In genomic region chr9:114697951-114698351, GRCh38 we compare ENCODE assay signal across 15 cellular contexts. TPM values are rescaled to one million over a fixed set of nuclear protein-coding genes. Genes with fewer than 3 reads are reported as not detected.
A peak's percentile ranks its signal among the peaks of the same experiment; 100 is the strongest.
DNase-seq lines count a peak whose midpoint lies in the region; ATAC-seq, FAIRE-seq and TF ChIP-seq lines count a peak whose summit lies in the region.
"Had no signal": no experiment of that assay in that cellular context is flagged by ENCODE, and none has a peak within 500 bp of the region (broad histone marks: within the 10 kb centered on the region; RNA-seq: fewer than 3 reads in every experiment).

No MANE protein-coding gene starts in this region.

- H3K27ac ChIP-seq in GM12878 (ENCODE audit: control insufficient read depth, insufficient read depth), result peak overlapping the region; percentile 14
- H3K27ac ChIP-seq in vagina, result no peak overlapping the region
- H3K27ac ChIP-seq: body of pancreas, esophagus muscularis mucosa had no signal

- no peaks in the 10 kb centered on the region for H3K36me3 ChIP-seq in GM12878 (ENCODE audit: control insufficient read depth in 2 of 2, insufficient read depth in 2 of 2, low read length in 1 of 2)
- no peaks in the 10 kb centered on the region for H3K36me3 ChIP-seq in vagina
- H3K36me3 ChIP-seq: esophagus muscularis mucosa had no signal

- RAD21 ChIA-PET in GM12878 (lab: Charles Lee; ENCODE audit: unreplicated experiment), result no interaction called here

- CTCF ChIA-PET in activated CD8-positive, alpha-beta memory T cell treated with anti-CD3 and anti-CD28 coated beads, Interleukin-2, amount 10 ng/mL, durations not matched to agents 7 days and 5 days (lab: Charles Lee), result interaction anchor here (1.0 to 7.3 kb wide), 14 partner anchors 8 to 316 kb away, joined by 3 to 55 read pairs (median 6); partner anchors contain the start of gene TEX48
- CTCF ChIA-PET in GM12878 (lab: Yijun Ruan, JAX), result interaction anchor here (1.1 to 3.6 kb wide), 3 partner anchors 16 to 37 kb away, joined by 3 to 18 read pairs (median 3); partner anchors contain the start of gene TEX48

- no peak for DNase-seq in activated CD8-positive, alpha-beta memory T cell treated with anti-CD3 and anti-CD28 coated beads, Interleukin-2, amount 10 ng/mL, durations not matched to agents 7 days and 5 days
- no peak for DNase-seq in activated CD8-positive, alpha-beta memory T cell treated with anti-CD3 and anti-CD28 coated beads, Interleukin-2, amount 50 U/mL, for 4 hours
- DNase-seq in GM12878 (ENCODE audit: low read depth, low spot score) (peak; percentile 16), MV-4-11 (lab: John Stamatoyannopoulos, UW) (no peak), vagina (ENCODE audit: extremely low spot score in 2 of 2) (no peak)
- DNase-seq: activated CD4-positive, CD25-positive, alpha-beta regulatory T cell treated with anti-CD3 and anti-CD28 coated beads, Interleukin-2, amount 50 U/mL, for 72 hours; body of pancreas; Right ventricle myocardium superior had no signal

- H3K4me3 Mint-ChIP-seq in activated CD8-positive, alpha-beta memory T cell treated with anti-CD3 and anti-CD28 coated beads, Interleukin-2, amount 10 ng/mL, durations not matched to agents 7 days and 5 days, result peak overlapping the region; percentile 51

- peaks cover 77% of the 10 kb centered on the region for H3K4me1 Mint-ChIP-seq in activated CD8-positive, alpha-beta memory T cell treated with anti-CD3 and anti-CD28 coated beads, Interleukin-2, amount 10 ng/mL, durations not matched to agents 7 days and 5 days

- TF ChIP-seq RAD21 in GM12878 (IDR thresholded peaks at IDR 0.05; ENCODE audit: insufficient read depth, low read depth, low read length), result no peak

- 1% methylated on average over 4 of the region's 4 CpGs for WGBS in GM12878 (ENCODE audit: insufficient coverage, insufficient replicate concordance, low lambda C conversion rate, missing lambda C conversion rate)

- no peak overlapping the region for H3K9ac ChIP-seq in GM12878 (ENCODE audit: control insufficient read depth, insufficient read depth, low read length)

- no peaks in the 10 kb centered on the region for H3K9me3 Mint-ChIP-seq in activated CD8-positive, alpha-beta memory T cell treated with anti-CD3 and anti-CD28 coated beads, Interleukin-2, amount 10 ng/mL, durations not matched to agents 7 days and 5 days (ENCODE audit: low read depth)

- H3K36me3 Mint-ChIP-seq in activated CD8-positive, alpha-beta memory T cell treated with anti-CD3 and anti-CD28 coated beads, Interleukin-2, amount 10 ng/mL, durations not matched to agents 7 days and 5 days, result peaks cover 21% of the 10 kb centered on the region

- H3K79me2 ChIP-seq in GM12878 (ENCODE audit: control insufficient read depth, insufficient read depth, low read length), result no peaks in the 10 kb centered on the region

- FAIRE-seq in GM12878 (lab: Jason Lieb, UNC), result peak; percentile 49
- FAIRE-seq: HepG2 had no signal

- H3K27me3 ChIP-seq in GM12878 (replicated peaks in 1 of 2; ENCODE audit: control insufficient read depth in 2 of 2, insufficient read depth in 2 of 2, low read length in 1 of 2) (peaks cover 3 to 8% of the 10 kb centered on the region in 2 experiments; a peak in 3 of 4 replicates), vagina (no peaks in the 10 kb centered on the region)
- H3K27me3 ChIP-seq: body of pancreas, esophagus muscularis mucosa had no signal

- TF ChIP-seq POLR2A in GM12878 (IDR thresholded peaks at IDR 0.05; ENCODE audit: low read depth, low read length), result no peak
- no peak for TF ChIP-seq POLR2A in vagina (IDR thresholded peaks at IDR 0.05)

- H3K27me3 Mint-ChIP-seq in activated CD8-positive, alpha-beta memory T cell treated with anti-CD3 and anti-CD28 coated beads, Interleukin-2, amount 10 ng/mL, durations not matched to agents 7 days and 5 days, result peaks cover 24% of the 10 kb centered on the region

- SMC1A ChIA-PET in GM12878 (lab: Charles Lee; ENCODE audit: uncharacterized antibody, unreplicated experiment), result interaction anchor here (0.5 to 1.3 kb wide), 4 partner anchors 12 to 524 kb away, joined by 3 to 5 read pairs (median 4); no protein-coding TSS in a partner anchor

- no peak overlapping the region for H2AFZ ChIP-seq in GM12878 (ENCODE audit: control insufficient read depth, low read depth, low read length)

- H3K4me3 ChIP-seq in GM12878 (0 out of 2 replicates have a peak overlapping the region, but pooled peaks have one; percentile 2), vagina (no peak overlapping the region)
- H3K4me3 ChIP-seq: body of pancreas, esophagus muscularis mucosa had no signal

- ATAC-seq in activated CD8-positive, alpha-beta memory T cell treated with anti-CD3 and anti-CD28 coated beads, Interleukin-2, amount 10 ng/mL, durations not matched to agents 7 days and 5 days, result no peak
- peak; percentile 38 for ATAC-seq in GM21528 (IDR thresholded peaks at IDR 0.05; ENCODE audit: low FRiP score, unreplicated experiment)
- peak; percentile 44 for ATAC-seq in HG03439 (IDR thresholded peaks at IDR 0.05; ENCODE audit: unreplicated experiment)
- ATAC-seq in GM12878, result peak; percentile 68
- no peak for ATAC-seq in GM18868 (IDR thresholded peaks at IDR 0.05; ENCODE audit: unreplicated experiment)
- ATAC-seq: body of pancreas, HepG2 had no signal

- TF ChIP-seq CTCF in GM12878 (IDR thresholded peaks at IDR 0.05 in 2 of 3, conservative IDR thresholded peaks at IDR 0.05 in 1 of 3; ENCODE audit: control insufficient read depth in 2 of 3, extremely low read depth in 1 of 3, insufficient read depth in 1 of 3, low read depth in 3 of 3, low read length in 3 of 3), result no peak
- no peak for TF ChIP-seq CTCF in vagina (IDR thresholded peaks at IDR 0.05)

- H3K27ac Mint-ChIP-seq in activated CD8-positive, alpha-beta memory T cell treated with anti-CD3 and anti-CD28 coated beads, Interleukin-2, amount 10 ng/mL, durations not matched to agents 7 days and 5 days, result peak overlapping the region; percentile 98

- peak; percentile 4 to 64; a peak in 2 of 4 replicates for TF ChIP-seq EP300 in GM12878 (IDR thresholded peaks at IDR 0.05; ENCODE audit: borderline replicate concordance in 1 of 2, control insufficient read depth in 1 of 2, low read depth in 2 of 2, low read length in 2 of 2)

- H3K4me2 ChIP-seq in GM12878 (ENCODE audit: control insufficient read depth, insufficient read depth), result peak overlapping the region; percentile 76

- in situ Hi-C loops in GM12878 (cut with MboI), result no loop called here

- no TSS peak for BruUV-seq in GM12878 (replicated peaks; lab: Mats Ljungman, UMichigan)

- peaks cover 39% of the 10 kb centered on the region for H3K4me1 ChIP-seq in GM12878 (ENCODE audit: control insufficient read depth, insufficient read depth, low read length)
- H3K4me1 ChIP-seq in vagina, result peaks cover 14% of the 10 kb centered on the region
- H3K4me1 ChIP-seq: esophagus muscularis mucosa had no signal

- POLR2A ChIA-PET in GM12878 (lab: Charles Lee), result no interaction called here

- H3K9me3 ChIP-seq in GM12878 (replicated peaks; ENCODE audit: control insufficient read depth, insufficient read depth, low read length), result peaks cover 10% of the 10 kb centered on the region
- no peaks in the 10 kb centered on the region for H3K9me3 ChIP-seq in vagina
- H3K9me3 ChIP-seq: body of pancreas, esophagus muscularis mucosa had no signal

- H4K20me1 ChIP-seq in GM12878 (ENCODE audit: control insufficient read depth, insufficient read depth), result no peaks in the 10 kb centered on the region; the same call in 1 of the 2 replicates

- intact Hi-C loops in GM12878 (cut with micrococcal nuclease; ENCODE audit: unreplicated experiment) (loop anchor here (10.0 kb wide), 2 partner anchors 507 to 717 kb away; no protein-coding TSS in a partner anchor), vagina (cut with DNase I) (no loop called here)

TF ChIP-seq in GM12878, 131 proteins besides CTCF, POLR2A, EP300 and RAD21 (continues in another document):
- TF ChIP-seq CREB1 (IDR thresholded peaks at IDR 0.05; ENCODE audit: low read depth), result peak; percentile 16; the same call in 1 of the 2 replicates

RNA-seq across cellular contexts. Expression of gene TEX48, which starts 16.0 kb away (rescaled TPM):
- total RNA-seq in activated CD8-positive, alpha-beta memory T cell treated with anti-CD3 and anti-CD28 coated beads, Interleukin-2, amount 10 ng/mL, durations not matched to agents 7 days and 5 days, result 1 to 10 TPM in 1 of 2 experiments, under 1 TPM in 1; 0.73 to 1.6 TPM
- not detected in 2 replicates for total RNA-seq in GM12878 (2013; cell fraction: nucleolus; rRNA removed)
- total RNA-seq in GM12878 (2014; rRNA removed), result not detected in 2 replicates
- not detected in 2 replicates for total RNA-seq in GM12878 (2014; rRNA removed; fragmentation: Illumina TruSeq; extraction: Trizol)
- not detected in 2 replicates for total RNA-seq in GM12878 (2021)
- polyA plus RNA-seq in GM12878 (2011; ENCODE audit: low read depth), result not detected
- not detected in 2 replicates for polyA plus RNA-seq in GM12878 (2011; rRNA removed)
- polyA plus RNA-seq in GM12878 (2011; cell fraction: cytosol; rRNA removed), result not detected in 2 replicates
- not detected in 2 replicates for polyA plus RNA-seq in GM12878 (2011; cell fraction: nucleus; rRNA removed)
- polyA plus RNA-seq in GM12878 (2012), result not detected in 2 replicates
- not detected in 2 replicates for polyA plus RNA-seq in GM12878 (2014; fragmentation: Illumina TruSeq; extraction: Trizol)
- polyA plus RNA-seq in GM12878 (2014; fragmentation: Nextera tagmentation; extraction: Ambion mirVana), result not detected
- not detected in 2 replicates for polyA plus RNA-seq in GM12878 (2014; rRNA removed)
- polyA plus RNA-seq in GM12878 (2016; fragmentation: Nextera tagmentation; extraction: Ambion mirVana), result not detected
- polyA minus RNA-seq in GM12878 (2011; rRNA and poly(A)+ RNA removed), result not detected in 2 replicates
- polyA minus RNA-seq in GM12878 (2011; cell fraction: cytosol; rRNA and poly(A)+ RNA removed), result not detected in 2 replicates
- not detected in 2 replicates for polyA minus RNA-seq in GM12878 (2011; cell fraction: nucleus; rRNA and poly(A)+ RNA removed)
- not detected for total RNA-seq in vagina
- total RNA-seq: body of pancreas, esophagus muscularis mucosa, HepG2, myocyte, Right ventricle myocardium superior, skeletal muscle tissue had no signal
- polyA plus RNA-seq: HepG2 had no signal

RNA-seq across cellular contexts. Expression of gene TEX53, which starts 40.3 kb away (rescaled TPM):
- total RNA-seq in activated CD8-positive, alpha-beta memory T cell treated with anti-CD3 and anti-CD28 coated beads, Interleukin-2, amount 10 ng/mL, durations not matched to agents 7 days and 5 days, result not detected
- not detected in 2 replicates for total RNA-seq in GM12878 (2013; cell fraction: nucleolus; rRNA removed)
- total RNA-seq in GM12878 (2014; rRNA removed) (not detected in 2 replicates), GM12878 (2014; rRNA removed; fragmentation: Illumina TruSeq; extraction: Trizol) (not detected in 2 replicates), GM12878 (2021) (not detected in 2 replicates), vagina (not detected)
- not detected for polyA plus RNA-seq in GM12878 (2011; ENCODE audit: low read depth)
- polyA plus RNA-seq in GM12878 (2011; rRNA removed) (not detected in 2 replicates), GM12878 (2014; fragmentation: Illumina TruSeq; extraction: Trizol) (not detected in 2 replicates), GM12878 (2014; fragmentation: Nextera tagmentation; extraction: Ambion mirVana) (not detected), GM12878 (2014; rRNA removed) (not detected in 2 replicates), GM12878 (2016; fragmentation: Nextera tagmentation; extraction: Ambion mirVana) (not detected)
- not detected in 2 replicates for polyA plus RNA-seq in GM12878 (2011; cell fraction: cytosol; rRNA removed)
- polyA plus RNA-seq in GM12878 (2011; cell fraction: nucleus; rRNA removed), result not detected in 2 replicates
- not detected in 2 replicates for polyA plus RNA-seq in GM12878 (2012)
- polyA minus RNA-seq in GM12878 (2011; rRNA and poly(A)+ RNA removed), result not detected in 2 replicates
- polyA minus RNA-seq in GM12878 (2011; cell fraction: cytosol; rRNA and poly(A)+ RNA removed), result not detected in 2 replicates
- polyA minus RNA-seq in GM12878 (2011; cell fraction: nucleus; rRNA and poly(A)+ RNA removed), result not detected in 2 replicates
- total RNA-seq: body of pancreas, esophagus muscularis mucosa, HepG2, myocyte, Right ventricle myocardium superior, skeletal muscle tissue had no signal
- polyA plus RNA-seq: HepG2 had no signal

Comparison
In these comparisons a context has a peak if more than half of its experiments do, and no peak if none do; other contexts are left out.
1. ATAC-seq: peak in GM21528 (single experiment), HG03439 (single experiment) and GM12878 (single experiment); none in activated CD8-positive, alpha-beta memory T cell treated with anti-CD3 and anti-CD28 coated beads, Interleukin-2, amount 10 ng/mL, durations not matched to agents 7 days and 5 days (single experiment) and GM18868 (single experiment).